8 cellular contexts compared by ENCODE assay signal in the genomic region with DNA sequence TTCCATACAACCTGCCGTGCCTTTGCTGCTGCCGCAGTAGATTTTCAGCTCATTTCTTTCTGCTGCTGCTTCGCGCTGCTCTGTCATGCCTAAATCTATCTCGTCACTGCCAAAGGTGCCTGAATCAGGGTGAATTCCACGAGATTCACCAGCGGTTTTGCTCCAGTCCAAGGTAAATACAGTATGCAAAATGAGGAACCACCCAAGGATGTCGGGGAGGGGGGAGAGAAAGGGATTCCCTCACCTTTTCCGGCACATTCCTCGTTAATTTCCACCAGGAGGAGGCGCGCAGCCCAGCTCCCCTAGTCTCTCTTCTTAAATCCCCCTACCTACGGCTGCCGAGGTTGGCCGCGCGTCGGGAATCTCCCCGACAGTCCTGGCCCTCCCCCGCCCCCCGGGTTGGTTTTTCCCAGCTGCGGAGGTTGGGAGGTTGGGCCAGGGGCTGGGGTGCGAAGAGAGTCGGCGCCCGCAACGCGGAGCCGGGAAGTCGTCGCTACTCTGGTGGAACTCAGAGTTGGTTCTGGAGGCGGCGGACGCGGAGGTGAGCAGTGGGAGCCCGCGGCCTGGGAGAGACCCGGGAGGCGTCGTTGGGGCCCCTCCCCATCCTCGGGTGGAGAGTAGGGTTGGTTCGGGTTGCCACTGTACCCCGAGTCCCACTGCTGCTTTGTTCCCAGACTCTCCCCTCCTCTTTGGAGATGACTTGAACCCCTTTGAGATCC. TPM values are rescaled to one million over a fixed set of nuclear protein-coding genes. Genes with fewer than 3 reads are reported as not detected.
DNase-seq lines count a peak whose midpoint lies in the region; ATAC-seq and TF ChIP-seq lines count a peak whose summit lies in the region.

A gene with protein sequence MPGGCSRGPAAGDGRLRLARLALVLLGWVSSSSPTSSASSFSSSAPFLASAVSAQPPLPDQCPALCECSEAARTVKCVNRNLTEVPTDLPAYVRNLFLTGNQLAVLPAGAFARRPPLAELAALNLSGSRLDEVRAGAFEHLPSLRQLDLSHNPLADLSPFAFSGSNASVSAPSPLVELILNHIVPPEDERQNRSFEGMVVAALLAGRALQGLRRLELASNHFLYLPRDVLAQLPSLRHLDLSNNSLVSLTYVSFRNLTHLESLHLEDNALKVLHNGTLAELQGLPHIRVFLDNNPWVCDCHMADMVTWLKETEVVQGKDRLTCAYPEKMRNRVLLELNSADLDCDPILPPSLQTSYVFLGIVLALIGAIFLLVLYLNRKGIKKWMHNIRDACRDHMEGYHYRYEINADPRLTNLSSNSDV (plus strand): TSS at position 450 of the 719 bp plus-strand sequence. CDS start 1,145 bp downstream, outside the sequence.

- no peaks in the 10 kb centered on the region for H3K36me3 Mint-ChIP-seq in immature natural killer cell

- peak; percentile 33 for ATAC-seq in HG03354 (IDR thresholded peaks at IDR 0.05; ENCODE audit: poor library complexity, severe bottlenecking, unreplicated experiment)

- H3K9ac ChIP-seq in skeletal muscle tissue (ENCODE audit: low read depth in 1 of 3, low read length in 3 of 3): peak within 1 kb of the TSS; percentile 57 to 62 (median 62)

- in situ Hi-C loops in GM13976 (cut with MboI; ENCODE audit: low sequenced_read_pairs, unreplicated experiment): no loop called here

- peak; percentile 37 for DNase-seq in AG04450 (ENCODE audit: low read depth, low spot score)
- DNase-seq in GM13976 (ENCODE audit: low spot score): peak; percentile 59
- DNase-seq in SHP77 treated with DMSO at 0.1 percent for 48 hours (lab: John Stamatoyannopoulos, UW): peak; percentile 45
- peak; percentile 67 to 92 for DNase-seq in cardiac fibroblast (ENCODE audit: low read depth in 2 of 2)
- no peak for DNase-seq in immature natural killer cell
- DNase-seq in MV-4-11 (lab: John Stamatoyannopoulos, UW): no peak

- H3K9me3 ChIP-seq in AG04450 (ENCODE audit: control insufficient read depth, insufficient read depth, low read length) (no peaks in the 10 kb centered on the region; the same call in 1 of the 2 replicates), skeletal muscle tissue (ENCODE audit: control insufficient read depth in 3 of 3, low read length in 3 of 3) (no peaks in the 10 kb centered on the region)

- TF ChIP-seq CTCF in AG04450 (IDR thresholded peaks at IDR 0.05; ENCODE audit: low read depth, low read length) (peak; percentile 47), GM13976 (IDR thresholded peaks at IDR 0.05; ENCODE audit: borderline replicate concordance, control extremely low read depth, extremely low read depth, insufficient read depth, missing control alignments) (no peak), cardiac fibroblast (IDR thresholded peaks at IDR 0.05; ENCODE audit: low read depth, low read length) (peak; percentile 29)

- peaks cover 0 to 8% (median under 1%) of the 10 kb centered on the region in 6 donors for H3K9me3 Mint-ChIP-seq in immature natural killer cell

- H3K27ac Mint-ChIP-seq in immature natural killer cell: no peak within 1 kb of the TSS

- no peaks in the 10 kb centered on the region for H3K27me3 ChIP-seq in AG04450 (ENCODE audit: control insufficient read depth, insufficient read depth, low read length)
- H3K27me3 ChIP-seq in skeletal muscle tissue (ENCODE audit: control insufficient read depth in 3 of 3, insufficient read depth in 3 of 3, low read length in 3 of 3): peaks cover 26 to 35% (median 28%) of the 10 kb centered on the region in 3 donors

- H3K4me3 Mint-ChIP-seq in immature natural killer cell: peak within 1 kb of the TSS; percentile 69 to 82 (median 74)

- peaks cover 14 to 15% (median 15%) of the 10 kb centered on the region in 3 donors for H3K4me1 ChIP-seq in skeletal muscle tissue (ENCODE audit: control insufficient read depth in 3 of 3, insufficient read depth in 3 of 3, low read length in 3 of 3)

- H3K27ac ChIP-seq in AG04450 (ENCODE audit: low read depth, low read length): peak within 1 kb of the TSS; percentile 99
- peak within 1 kb of the TSS; percentile 69 for H3K27ac ChIP-seq in skeletal muscle tissue (ENCODE audit: low read depth, low read length)

- POLR2A ChIA-PET in AG04450 (lab: Yijun Ruan, JAX): interaction anchor here (0.6 to 1.6 kb wide), 4 partner anchors 34 to 1074 kb away, joined by 3 to 12 read pairs (median 3); a partner anchor contains a TSS

- peaks cover 15 to 20% of the 10 kb centered on the region in 2 donors for H3K4me1 Mint-ChIP-seq in immature natural killer cell

- CTCF ChIA-PET in AG04450 (lab: Charles Lee): interaction anchor here (0.5 to 2.0 kb wide), 17 partner anchors 8 to 1332 kb away, joined by 3 to 8 read pairs (median 4); no protein-coding TSS in a partner anchor

- H3K36me3 ChIP-seq in skeletal muscle tissue (ENCODE audit: control insufficient read depth in 3 of 3, insufficient read depth in 3 of 3, low read length in 3 of 3): no peaks in the 10 kb centered on the region

- H3K27me3 Mint-ChIP-seq in immature natural killer cell (ENCODE audit: low read depth in 3 of 3): peaks cover 20 to 23% (median 20%) of the 10 kb centered on the region in 3 donors

- H3K4me3 ChIP-seq in AG04450 (ENCODE audit: low read depth, low read length) (peak within 1 kb of the TSS; percentile 84), cardiac fibroblast (replicated peaks in 1 of 2; ENCODE audit: low read depth in 2 of 2, low read length in 2 of 2) (peak within 1 kb of the TSS; percentile 82 to 92), skeletal muscle tissue (ENCODE audit: low read length in 3 of 3) (peak within 1 kb of the TSS; percentile 68 to 76 (median 75))

RNA-seq across cellular contexts. Expression of the gene that starts here (rescaled TPM):
- polyA plus RNA-seq in AG04450 (2011; rRNA removed) (88.7 and 93.2 TPM in 2 replicates), immature natural killer cell (not detected)
- 39.3 TPM in 2 replicates for polyA minus RNA-seq in AG04450 (2011; rRNA and poly(A)+ RNA removed)
- total RNA-seq in skeletal muscle tissue: 6.3 TPM

Comparison
In these comparisons a context has a peak if more than half of its experiments do, and no peak if none do; other contexts are left out.
1. RNA of the gene that starts here (polyA plus RNA-seq): 88.7 to 93.2 TPM in AG04450; not detected in immature natural killer cell; every median in the first group is over 10 times any median in the second.
2. DNase-seq: peak in AG04450 (single experiment), GM13976 (single experiment), SHP77 treated with DMSO at 0.1 percent for 48 hours (single experiment) and cardiac fibroblast (2 of 2); none in immature natural killer cell (0 of 3) and MV-4-11 (single experiment).
3. Peak in every context shown above with its lines, with median percentiles within 50 percentile points of each other: H3K4me3 ChIP-seq.